In the genomic region with DNA sequence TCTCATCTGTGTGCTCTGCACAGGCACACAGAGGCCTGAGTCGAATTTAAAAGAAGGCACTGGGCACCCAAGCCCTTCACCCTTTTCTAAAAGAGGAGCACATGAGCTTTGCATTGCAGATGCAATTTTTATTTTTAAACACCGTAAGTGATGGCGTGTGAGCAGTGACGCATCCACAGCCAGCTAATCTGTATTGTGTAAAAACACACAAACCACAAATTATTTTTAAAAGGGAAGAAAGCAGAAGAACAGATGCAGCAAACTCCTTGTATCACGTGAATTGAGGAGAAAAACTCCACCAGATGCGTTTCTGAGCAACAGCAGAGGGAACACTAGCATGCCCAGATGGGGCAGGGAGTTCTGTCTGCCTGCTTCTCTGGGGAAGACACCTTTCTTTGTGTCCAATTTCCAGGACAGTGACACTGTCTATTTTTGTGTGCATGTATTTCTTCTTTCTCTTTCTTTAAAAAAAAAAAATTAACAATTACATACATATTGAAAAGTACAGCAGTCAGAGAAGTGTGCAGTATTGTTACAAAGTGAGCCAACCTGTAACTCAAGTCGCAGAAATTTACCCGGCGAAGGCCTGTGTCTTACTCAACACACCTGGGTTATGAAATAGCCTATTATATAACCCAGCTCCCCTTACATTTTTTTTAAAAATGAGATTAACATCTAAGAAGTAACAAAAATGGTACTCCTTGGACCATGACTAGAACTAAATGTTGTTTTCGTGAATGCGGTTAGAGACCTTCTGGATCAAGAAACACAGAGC, we compare ENCODE assay signal across 11 cellular contexts. TPM values are rescaled to one million over a fixed set of nuclear protein-coding genes. Genes with fewer than 3 reads are reported as not detected.
A peak's percentile ranks its signal among the peaks of the same experiment; 100 is the strongest.
DNase-seq lines count a peak whose midpoint lies in the region; ATAC-seq and TF ChIP-seq lines count a peak whose summit lies in the region.
"Had no signal": no experiment of that assay in that cellular context is flagged by ENCODE, and none has a peak within 500 bp of the region (broad histone marks: within the 10 kb centered on the region; RNA-seq: fewer than 3 reads in every experiment).

No MANE protein-coding gene starts in this region.

- no peak overlapping the region for H3K4me3 ChIP-seq in HAP-1
- H3K4me3 ChIP-seq: suprapubic skin had no signal

- H3K4me1 Mint-ChIP-seq in progenitor cell of endocrine pancreas (ENCODE audit: low read depth) = peaks cover 8% of the 10 kb centered on the region
- H3K4me1 Mint-ChIP-seq: activated CD4-positive, alpha-beta T cell treated with anti-CD3 and anti-CD28 coated beads, Interleukin-2, amount 10 ng/mL, durations not matched to agents 7 days and 5 days had no signal

- no peak for TF ChIP-seq CTCF in progenitor cell of endocrine pancreas (IDR thresholded peaks at IDR 0.05; ENCODE audit: unreplicated experiment)

- no peak overlapping the region for H3K27ac Mint-ChIP-seq in progenitor cell of endocrine pancreas
- H3K27ac Mint-ChIP-seq: activated CD4-positive, alpha-beta T cell treated with anti-CD3 and anti-CD28 coated beads, Interleukin-2, amount 10 ng/mL, durations not matched to agents 7 days and 5 days had no signal

- in situ Hi-C loops in HAP-1 (cut with MboI; ENCODE audit: low sequenced_read_pairs) = no loop called here

- H3K36me3 Mint-ChIP-seq in progenitor cell of endocrine pancreas (ENCODE audit: insufficient read depth) = peaks cover 4% of the 10 kb centered on the region

- no peaks in the 10 kb centered on the region for H3K27me3 ChIP-seq in HAP-1 (ENCODE audit: low read depth)
- H3K27me3 ChIP-seq: suprapubic skin had no signal

- DNase-seq in NCI-H1694 (lab: John Stamatoyannopoulos, UW) (peak; percentile 77), fibroblast of peridontal ligament (ENCODE audit: extremely low read depth) (peak; percentile 85), superior temporal gyrus (ENCODE audit: extremely low spot score) (peak; percentile 54), T1000 (lab: John Stamatoyannopoulos, UW) (no peak), HAP-1 (ENCODE audit: low spot score in 2 of 2) (no peak), progenitor cell of endocrine pancreas (ENCODE audit: low spot score, unreplicated experiment) (no peak)
- DNase-seq: activated CD4-positive, alpha-beta T cell treated with anti-CD3 and anti-CD28 coated beads, Interleukin-2, amount 10 ng/mL, durations not matched to agents 7 days and 5 days; kidney glomerular epithelial cell had no signal

- H3K4me1 ChIP-seq in HAP-1 = no peaks in the 10 kb centered on the region

- no peaks in the 10 kb centered on the region for H3K27me3 Mint-ChIP-seq in progenitor cell of endocrine pancreas
- H3K27me3 Mint-ChIP-seq: activated CD4-positive, alpha-beta T cell treated with anti-CD3 and anti-CD28 coated beads, Interleukin-2, amount 10 ng/mL, durations not matched to agents 7 days and 5 days had no signal

- H3K36me3 ChIP-seq in HAP-1 (replicated peaks) = no peaks in the 10 kb centered on the region
- H3K36me3 ChIP-seq: suprapubic skin had no signal

- no peaks in the 10 kb centered on the region for H3K9me3 ChIP-seq in HAP-1
- H3K9me3 ChIP-seq: suprapubic skin had no signal

- no peak overlapping the region for H3K4me3 Mint-ChIP-seq in progenitor cell of endocrine pancreas (ENCODE audit: low read depth)
- H3K4me3 Mint-ChIP-seq: activated CD4-positive, alpha-beta T cell treated with anti-CD3 and anti-CD28 coated beads, Interleukin-2, amount 10 ng/mL, durations not matched to agents 7 days and 5 days had no signal

- H3K9me3 Mint-ChIP-seq in progenitor cell of endocrine pancreas (ENCODE audit: low read depth) = no peaks in the 10 kb centered on the region
- H3K9me3 Mint-ChIP-seq: activated CD4-positive, alpha-beta T cell treated with anti-CD3 and anti-CD28 coated beads, Interleukin-2, amount 10 ng/mL, durations not matched to agents 7 days and 5 days had no signal

- ATAC-seq in GM21360 (IDR thresholded peaks at IDR 0.05; ENCODE audit: unreplicated experiment) (peak; percentile 59), GM21381 (IDR thresholded peaks at IDR 0.05; ENCODE audit: unreplicated experiment) (no peak)

RNA-seq across cellular contexts. Expression of gene EEPD1, which starts 39.2 kb away (rescaled TPM):
- 10.6 and 11.3 TPM in 2 replicates for total RNA-seq in progenitor cell of endocrine pancreas

Comparison
In these comparisons a context has a peak if more than half of its experiments do, and no peak if none do; other contexts are left out.
1. DNase-seq: peak in NCI-H1694 (single experiment), fibroblast of peridontal ligament (single experiment) and superior temporal gyrus (single experiment); none in T1000 (single experiment), HAP-1 (0 of 2) and progenitor cell of endocrine pancreas (single experiment).